Comparison of ENCODE assay signal across 23 cellular contexts in the genomic region with DNA sequence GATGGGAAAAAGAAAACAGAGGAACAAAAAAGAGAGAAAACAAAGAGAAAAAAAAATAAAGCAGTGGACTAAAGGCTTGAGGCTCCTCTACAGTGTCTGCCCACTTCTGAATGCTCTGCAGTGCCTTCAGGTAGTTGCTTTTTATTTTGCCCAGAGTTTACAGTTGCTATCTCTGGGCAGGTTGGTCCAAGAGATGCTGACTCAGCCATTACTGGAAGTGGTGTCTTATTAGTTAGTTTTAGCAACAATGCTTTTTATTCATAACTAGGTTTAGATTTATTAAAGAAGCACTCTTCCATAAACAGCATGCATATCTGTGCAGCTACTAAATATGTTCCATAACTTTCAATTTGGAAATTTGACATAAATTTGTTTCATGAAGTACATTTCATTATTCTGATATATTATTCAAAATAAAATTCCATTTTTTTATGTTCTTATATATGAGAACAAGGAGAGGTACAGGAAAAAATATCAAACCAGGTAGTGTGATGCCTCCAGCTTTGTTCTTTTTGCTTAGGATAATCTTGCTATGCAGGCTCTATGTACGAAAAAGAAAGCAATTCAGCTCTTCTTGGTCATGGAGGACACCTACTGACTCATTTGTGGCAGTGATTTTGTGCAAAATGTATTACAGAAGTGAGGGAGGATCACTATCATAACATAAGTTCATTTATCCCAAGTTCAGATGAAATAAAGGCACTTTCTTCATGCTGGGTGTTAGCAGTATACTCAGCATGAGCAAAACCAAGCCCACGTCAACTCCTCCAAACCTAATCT.
"Had no signal": no experiment of that assay in that cellular context is flagged by ENCODE, and none has a peak within 500 bp of the region (broad histone marks: within the 10 kb centered on the region; RNA-seq: fewer than 3 reads in every experiment).

No MANE protein-coding gene starts in this region.

- H2AFZ ChIP-seq: hepatocyte had no signal

- H3K4me3 ChIP-seq: hepatocyte, left lung, lung, spleen, testis, uterus had no signal

- H3K27ac ChIP-seq: hepatocyte, left lung, spleen, testis, uterus, WERI-Rb-1 had no signal

- H3K36me3 ChIP-seq: uterus, WERI-Rb-1 had no signal

- H3K4me3 Mint-ChIP-seq: activated naive CD8-positive, alpha-beta T cell treated with anti-CD3 and anti-CD28 coated beads for 36 hours; natural killer cell treated with Interleukin-12 subunit alpha and Interleukin-12 subunit beta and Interleukin-15 and Interleukin-18, amount 100 ng/mL, for 72 hours had no signal

- ATAC-seq: left lung; natural killer cell treated with Interleukin-12 subunit alpha and Interleukin-12 subunit beta and Interleukin-15 and Interleukin-18, amount 100 ng/mL, for 72 hours had no signal

- DNase-seq: activated CD4-positive, CD25-positive, alpha-beta regulatory T cell treated with anti-CD3 and anti-CD28 coated beads, Interleukin-2, amount 50 U/mL, for 72 hours; activated CD8-positive, alpha-beta memory T cell treated with anti-CD3 and anti-CD28 coated beads, Interleukin-2, amount 50 U/mL, for 48 hours; activated naive CD4-positive, alpha-beta T cell treated with Interleukin-2 at 50 U/mL for 16 hours; activated naive CD8-positive, alpha-beta T cell treated with anti-CD3 and anti-CD28 coated beads for 36 hours; activated T-cell treated with anti-CD3 and anti-CD28 coated beads, Interleukin-2, amount 50 U/mL, for 48 hours; central memory CD4-positive, alpha-beta T cell; effector memory CD4-positive, alpha-beta T cell; foreskin melanocyte; glutamatergic neuron; kidney glomerular epithelial cell; left lung; spleen; stimulated activated CD4-positive, alpha-beta T cell treated with anti-CD3 and anti-CD28 coated beads, Interleukin-4, amount 100 ng/mL, for 1 hour; testis; trophoblast cell; uterus; WERI-Rb-1 had no signal

- H3K27ac Mint-ChIP-seq: activated naive CD8-positive, alpha-beta T cell treated with anti-CD3 and anti-CD28 coated beads for 36 hours; natural killer cell treated with Interleukin-12 subunit alpha and Interleukin-12 subunit beta and Interleukin-15 and Interleukin-18, amount 100 ng/mL, for 72 hours; progenitor cell of endocrine pancreas had no signal

- H3K27me3 ChIP-seq: testis had no signal

- H3K4me2 ChIP-seq: hepatocyte had no signal

- H3K4me1 ChIP-seq: testis had no signal

- H3K9me3 ChIP-seq: testis, uterus had no signal

- H3K79me2 ChIP-seq: hepatocyte had no signal

- FAIRE-seq: astrocyte, colon had no signal
